8 cellular contexts compared by ENCODE assay signal in the genomic region with DNA sequence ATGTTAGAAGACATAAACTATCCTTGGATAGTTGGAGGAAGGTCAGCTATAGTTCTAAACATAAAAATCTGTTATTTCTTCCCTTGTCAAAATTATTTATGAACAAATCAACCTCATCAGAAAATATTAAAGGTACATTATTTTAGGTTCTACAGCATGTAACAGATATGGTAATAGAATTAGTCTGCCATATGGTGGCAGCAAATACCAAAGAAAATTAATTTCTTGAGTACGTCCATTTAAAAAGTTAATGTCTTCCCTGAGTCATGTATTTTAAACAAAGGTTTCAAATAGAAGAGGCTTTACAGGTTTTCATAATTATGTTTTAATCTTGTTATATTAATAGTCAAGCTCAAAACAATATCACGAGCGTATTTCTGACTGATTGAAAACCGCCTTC. TPM values are rescaled to one million over a fixed set of nuclear protein-coding genes. Genes with fewer than 3 reads are reported as not detected.
DNase-seq lines count a peak whose midpoint lies in the region; TF ChIP-seq lines count a peak whose summit lies in the region.
"Had no signal": no experiment of that assay in that cellular context is flagged by ENCODE, and none has a peak within 500 bp of the region (broad histone marks: within the 10 kb centered on the region; RNA-seq: fewer than 3 reads in every experiment).

No MANE protein-coding gene starts in this region.

- no peaks in the 10 kb centered on the region for H3K27me3 ChIP-seq in neural cell (ENCODE audit: insufficient read depth, low read depth, low read length)
- H3K27me3 ChIP-seq: SJSA1 had no signal

- H3K9me3 ChIP-seq in neural cell (ENCODE audit: low read length), result no peaks in the 10 kb centered on the region
- H3K9me3 ChIP-seq: SJSA1 had no signal

- H3K4me3 ChIP-seq in neural cell (ENCODE audit: low read length), result no peak overlapping the region
- H3K4me3 ChIP-seq: SJSA1 had no signal

- H3K36me3 ChIP-seq in neural cell (ENCODE audit: insufficient read depth, low read length), result no peaks in the 10 kb centered on the region
- H3K36me3 ChIP-seq: SJSA1 had no signal

- TF ChIP-seq EP300 in neural cell (conservative IDR thresholded peaks at IDR 0.05; ENCODE audit: poor library complexity, severe bottlenecking), result no peak

- TF ChIP-seq CTCF in neural cell (IDR thresholded peaks at IDR 0.05; ENCODE audit: poor library complexity, severe bottlenecking), result peak; percentile 68

- H2AFZ ChIP-seq in neural cell (ENCODE audit: low read depth, low read length), result no peak overlapping the region

- no peaks in the 10 kb centered on the region for H4K20me1 ChIP-seq in neural cell (ENCODE audit: insufficient read depth)

- no peak overlapping the region for H3K4me2 ChIP-seq in neural cell (ENCODE audit: low read length)

- no peaks in the 10 kb centered on the region for H3F3A ChIP-seq in neural cell (ENCODE audit: insufficient read depth, low read length, poor library complexity, severe bottlenecking)

- H3K9ac ChIP-seq in neural cell (ENCODE audit: low read length), result no peak overlapping the region

- peaks cover 26% of the 10 kb centered on the region for H3K79me2 ChIP-seq in neural cell (replicated peaks; ENCODE audit: insufficient read depth, low read length)

- DNase-seq in GM03348 (ENCODE audit: low spot score) (peak; percentile 45), NCI-H2081 treated with DMSO at 0.1 percent for 48 hours (lab: John Stamatoyannopoulos, UW) (peak; percentile 3), dermis blood vessel endothelial cell (peak; percentile 84), NCI-H2029 (lab: John Stamatoyannopoulos, UW) (no peak), NCI-H1092 (lab: John Stamatoyannopoulos, UW) (no peak)
- no peak for DNase-seq in activated CD8-positive, alpha-beta memory T cell treated with anti-CD3 and anti-CD28 coated beads for 24 hours

- no peaks in the 10 kb centered on the region for H3K9me2 ChIP-seq in neural cell (ENCODE audit: insufficient read depth, low read length)

- TF ChIP-seq RAD21 in neural cell (conservative IDR thresholded peaks at IDR 0.05), result peak; percentile 74

- H3K27ac ChIP-seq in neural cell (ENCODE audit: low read length), result no peak overlapping the region
- H3K27ac ChIP-seq: SJSA1 had no signal

TF ChIP-seq in neural cell, 6 proteins besides CTCF, POLR2A, EP300 and RAD21:
- TF ChIP-seq EZH2 (IDR thresholded peaks at IDR 0.05; ENCODE audit: borderline replicate concordance, insufficient read depth, low read length, poor library complexity, severe bottlenecking), result no peak
- TF ChIP-seq SMC3 (conservative IDR thresholded peaks at IDR 0.05; ENCODE audit: poor library complexity), result peak; percentile 72

RNA-seq across cellular contexts. Expression of a gene that starts 17.9 kb away (rescaled TPM):
- total RNA-seq in dermis blood vessel endothelial cell, result 108 and 126 TPM in 2 replicates
- 67.1 and 101 TPM in 2 replicates for polyA plus RNA-seq in neural cell
- 122 and 131 TPM in 2 replicates for polyA minus RNA-seq in neural cell

Comparison
In these comparisons a context has a peak if more than half of its experiments do, and no peak if none do; other contexts are left out.
1. DNase-seq: peak in GM03348 (single experiment), NCI-H2081 treated with DMSO at 0.1 percent for 48 hours (single experiment) and dermis blood vessel endothelial cell (single experiment); none in NCI-H2029 (single experiment), NCI-H1092 (single experiment) and activated CD8-positive, alpha-beta memory T cell treated with anti-CD3 and anti-CD28 coated beads for 24 hours (single experiment).